Comparison of ENCODE assay signal across 19 cellular contexts in the genomic region with DNA sequence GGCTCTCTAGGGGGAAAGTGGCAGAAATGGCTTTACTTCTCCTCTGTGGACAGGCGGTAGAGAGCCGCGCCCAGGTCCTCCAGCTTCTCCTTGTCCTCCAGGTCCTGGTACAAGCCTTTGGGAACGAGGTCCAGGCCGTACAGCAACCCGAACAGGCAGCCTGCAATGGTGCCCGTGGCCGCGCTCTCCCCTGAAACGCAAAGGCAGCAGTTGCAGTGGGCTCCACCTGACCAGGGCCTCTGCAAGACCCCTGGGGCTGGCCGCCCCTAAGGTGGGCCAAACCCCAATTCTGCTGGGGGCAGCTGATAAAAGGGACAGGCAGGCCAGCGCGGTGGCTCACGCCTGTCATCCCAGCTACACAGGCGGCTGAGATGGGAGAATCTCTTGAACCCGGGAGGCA. TPM values are rescaled to one million over a fixed set of nuclear protein-coding genes. Genes with fewer than 3 reads are reported as not detected.
"Had no signal": no experiment of that assay in that cellular context is flagged by ENCODE, and none has a peak within 500 bp of the region (broad histone marks: within the 10 kb centered on the region; RNA-seq: fewer than 3 reads in every experiment).

No MANE protein-coding gene starts in this region.

- H2AFZ ChIP-seq: parathyroid adenoma had no signal

- H3K9ac ChIP-seq: parathyroid adenoma had no signal

- H3K27ac ChIP-seq: epithelial cell of prostate, heart right ventricle, neutrophil, parathyroid adenoma, VCaP had no signal

- DNase-seq: activated CD4-positive, alpha-beta memory T cell treated with anti-CD3 and anti-CD28 coated beads for 36 hours; activated CD4-positive, alpha-beta T cell treated with anti-CD3 and anti-CD28 coated beads for 36 hours; activated T-cell treated with anti-CD3 and anti-CD28 coated beads for 4 hours; dermis blood vessel endothelial cell; heart right ventricle; immature natural killer cell; kidney glomerular epithelial cell; left ventricle myocardium superior; retina; stimulated activated CD4-positive, alpha-beta T cell treated with anti-CD3 and anti-CD28 coated beads, Interleukin-4, amount 100 ng/mL, for 1 hour; SW 1271; T-helper 2 cell; tibial artery had no signal

- H3K27me3 ChIP-seq: heart right ventricle, neutrophil, tibial artery had no signal

- H3K4me3 ChIP-seq: heart right ventricle, tibial artery had no signal

- H3K9me3 ChIP-seq: heart right ventricle, neutrophil, tibial artery had no signal

- ATAC-seq: activated CD4-positive, alpha-beta T cell treated with anti-CD3 and anti-CD28 coated beads for 36 hours; stimulated activated memory B cell treated with anti-CD40 and anti-IgM and Interleukin-4, amounts not matched to agents 10 μg/mL and 1 μg/mL and 100 μg/mL, for 72 hours had no signal

- H3K36me3 ChIP-seq: neutrophil, tibial artery had no signal

- H3K4me1 ChIP-seq: heart right ventricle, parathyroid adenoma had no signal

RNA-seq across cellular contexts. Expression of a gene that starts 58.9 kb away (rescaled TPM):
- total RNA-seq: activated T-helper 1 cell treated with anti-CD3 and anti-CD28 coated beads, Interleukin-12 subunit alpha, Interleukin-12 subunit beta, Interleukin-2, Interleukin-4 antibody, amounts not matched to agents 30 ng/mL and 10 ng/mL and 1 ng/mL, durations not matched to agents 14 hours and 24 hours and 36 hours had no signal
